In the genomic region with DNA sequence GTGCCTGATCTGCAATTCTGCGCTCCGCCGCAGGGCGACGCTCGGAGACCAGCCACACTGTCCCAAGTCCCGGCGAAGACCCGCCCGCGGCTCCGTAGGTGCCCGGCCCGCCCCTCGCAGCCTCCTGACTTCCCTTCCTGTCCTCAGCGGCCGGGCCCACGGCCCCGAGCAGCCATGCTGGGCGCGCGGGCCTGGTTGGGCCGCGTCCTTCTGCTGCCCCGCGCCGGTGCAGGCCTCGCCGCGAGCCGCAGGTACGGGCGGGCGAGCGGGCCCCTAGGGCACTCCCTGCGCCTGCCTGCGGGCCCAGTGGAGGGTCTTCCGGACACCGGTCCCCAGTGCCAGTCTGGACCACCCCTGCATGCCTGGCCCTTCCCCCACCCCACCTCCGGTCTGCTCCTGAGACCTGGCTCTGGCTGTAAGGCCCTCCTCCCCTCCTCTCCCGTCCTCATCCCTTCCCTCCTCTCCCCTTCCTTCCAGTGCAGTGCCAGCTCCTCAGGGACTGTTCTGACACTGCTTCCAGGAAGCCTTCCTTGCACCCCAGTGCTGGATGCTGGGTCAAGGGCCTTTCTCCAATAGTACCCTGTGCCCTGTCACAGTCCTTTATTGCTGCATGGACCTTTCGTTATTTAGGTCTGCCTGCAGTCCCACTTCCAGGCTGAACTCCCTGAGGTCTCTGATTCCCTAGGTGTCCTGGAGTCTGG, we compare ENCODE assay signal across 8 cellular contexts.
DNase-seq lines count a peak whose midpoint lies in the region; ATAC-seq, FAIRE-seq and TF ChIP-seq lines count a peak whose summit lies in the region.

A gene (plus strand): TSS at position 140 of the 701 bp plus-strand sequence. CDS start 35 bp downstream, at position 175.

- ATAC-seq in GM19468 (IDR thresholded peaks at IDR 0.05; ENCODE audit: extremely low read depth, unreplicated experiment) = peak; percentile 83

- no peaks in the 10 kb centered on the region for H3K9me3 ChIP-seq in OCI-LY3 (ENCODE audit: insufficient read depth, low read length)
- H3K9me3 ChIP-seq in mucosa of rectum (ENCODE audit: control insufficient read depth in 2 of 2, low read length in 2 of 2) = no peaks in the 10 kb centered on the region

- peak within 1 kb of the TSS; percentile 74; the same call in 1 of the 2 replicates for H2AFZ ChIP-seq in OCI-LY3 (ENCODE audit: low read depth, low read length)

- H3K4me1 ChIP-seq in OCI-LY3 (ENCODE audit: low read length) (peaks cover 21% of the 10 kb centered on the region), mucosa of rectum (ENCODE audit: control insufficient read depth in 2 of 2, insufficient read depth in 2 of 2, low read length in 2 of 2) (peaks cover 32 to 48% of the 10 kb centered on the region in 2 donors)

- FAIRE-seq in HTR-8/SVneo (lab: Jason Lieb, UNC) = peak; percentile 97

- peak within 1 kb of the TSS; percentile 93 for H3K4me2 ChIP-seq in OCI-LY3 (ENCODE audit: low read length)

- H3K36me3 ChIP-seq in OCI-LY3 (replicated peaks; ENCODE audit: low read depth, low read length) (no peaks in the 10 kb centered on the region), mucosa of rectum (ENCODE audit: control insufficient read depth in 2 of 2, insufficient read depth in 2 of 2, low read length in 2 of 2) (peaks cover 0 to 8% of the 10 kb centered on the region in 2 donors)

- H3K4me3 ChIP-seq in OCI-LY3 (ENCODE audit: low read length) = peak within 1 kb of the TSS; percentile 89
- peak within 1 kb of the TSS; percentile 55 to 79 for H3K4me3 ChIP-seq in mucosa of rectum (ENCODE audit: low read length in 2 of 2)

- peak; percentile 91 for TF ChIP-seq CTCF in OCI-LY3 (IDR thresholded peaks at IDR 0.05; ENCODE audit: low read depth, low read length)

- no peaks in the 10 kb centered on the region for H3K79me2 ChIP-seq in OCI-LY3 (ENCODE audit: low read length)

- H3K27ac ChIP-seq in OCI-LY3 (ENCODE audit: low read length) = no peak within 1 kb of the TSS
- peak within 1 kb of the TSS; percentile 46 for H3K27ac ChIP-seq in epithelial cell of prostate
- peak within 1 kb of the TSS; percentile 81 to 84 for H3K27ac ChIP-seq in mucosa of rectum (ENCODE audit: low read depth in 2 of 2, low read length in 2 of 2)

- H4K20me1 ChIP-seq in OCI-LY3 (ENCODE audit: insufficient read depth, low read length) = no peaks in the 10 kb centered on the region

- H3K9ac ChIP-seq in OCI-LY3 (ENCODE audit: low read length) = peak within 1 kb of the TSS; percentile 82
- H3K9ac ChIP-seq in mucosa of rectum (ENCODE audit: low read depth in 1 of 2, low read length in 2 of 2) = peak within 1 kb of the TSS; percentile 65 to 89

- peak; percentile 80 for DNase-seq in COLO829 (ENCODE audit: low spot score)
- DNase-seq in HTR-8/SVneo (ENCODE audit: insufficient read length, low spot score) = peak; percentile 94
- DNase-seq in activated T-cell treated with anti-CD3 and anti-CD28 coated beads for 24 hours (ENCODE audit: low read depth) = peak; percentile 76
- DNase-seq in epithelial cell of prostate (ENCODE audit: low read depth, low spot score) = no peak
- peak; percentile 43 to 61 for DNase-seq in stimulated activated CD8-positive, alpha-beta memory T cell treated with anti-CD3 and anti-CD28 coated beads, Interleukin-4, amount 100 ng/mL, for 4 hours (ENCODE audit: low read depth in 2 of 2, low spot score in 1 of 2)

- H3K27me3 ChIP-seq in OCI-LY3 (ENCODE audit: low read depth, low read length) (peaks cover 15% of the 10 kb centered on the region; the same call in 1 of the 2 replicates), mucosa of rectum (ENCODE audit: control insufficient read depth in 2 of 2, insufficient read depth in 2 of 2, low read length in 2 of 2) (no peaks in the 10 kb centered on the region)
